ENCODE assay signal across 8 cellular contexts in the genomic region with DNA sequence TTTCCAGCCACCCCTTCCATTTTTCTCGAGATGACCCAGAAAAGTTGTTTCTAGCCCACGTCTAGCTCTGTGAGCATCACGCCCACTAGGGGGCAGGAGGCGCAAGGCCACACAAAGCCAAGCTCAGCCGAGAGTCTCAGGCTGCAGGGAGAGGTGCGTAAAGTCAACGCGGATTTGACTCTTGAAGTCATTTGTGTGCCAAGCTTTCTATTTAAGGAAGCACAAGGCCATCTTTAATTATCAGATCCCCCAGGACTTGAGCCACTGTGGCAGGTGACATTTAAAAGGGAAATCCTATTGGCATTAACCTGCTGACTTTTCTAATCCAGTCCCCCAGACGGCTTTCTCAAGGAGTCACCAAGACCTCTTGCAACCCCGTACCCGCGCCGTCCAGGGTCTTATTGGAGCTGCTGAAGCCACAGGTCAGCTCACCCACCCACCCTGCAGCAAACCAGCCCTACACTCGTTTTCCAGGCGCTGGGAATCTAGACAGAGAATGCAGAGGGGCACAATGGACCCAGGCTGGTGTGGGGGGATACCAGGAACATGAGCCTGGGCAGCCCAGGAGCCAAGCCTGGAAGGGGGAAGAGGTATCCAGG.
DNase-seq lines count a peak whose midpoint lies in the region; ATAC-seq and TF ChIP-seq lines count a peak whose summit lies in the region.

No MANE protein-coding gene starts in this region.

- H2AFZ ChIP-seq in neural progenitor cell (replicated peaks) = no peak overlapping the region

- TF ChIP-seq CTCF in LNCAP (IDR thresholded peaks at IDR 0.05) (peak; percentile 92), RWPE2 (IDR thresholded peaks at IDR 0.05; ENCODE audit: poor library complexity, severe bottlenecking) (peak; percentile 93), fibroblast of pulmonary artery (IDR thresholded peaks at IDR 0.05; ENCODE audit: low read length, missing control alignments) (peak; percentile 98), neural progenitor cell (IDR thresholded peaks at IDR 0.05) (peak; percentile 96)

- H4K20me1 ChIP-seq in neural progenitor cell (ENCODE audit: low read depth) = no peaks in the 10 kb centered on the region

- H3K27me3 ChIP-seq in RWPE2 (ENCODE audit: insufficient read depth, poor library complexity, severe bottlenecking) (no peaks in the 10 kb centered on the region), neural progenitor cell (no peaks in the 10 kb centered on the region)

- H3K36me3 ChIP-seq in RWPE2 (ENCODE audit: low read depth) (no peaks in the 10 kb centered on the region), neural progenitor cell (no peaks in the 10 kb centered on the region)

- H3K4me1 ChIP-seq in RWPE2 (ENCODE audit: insufficient read depth, poor library complexity, severe bottlenecking) (peaks cover 4% of the 10 kb centered on the region), neural progenitor cell (no peaks in the 10 kb centered on the region)

- H3K4me3 ChIP-seq in RWPE2 (ENCODE audit: severe bottlenecking) (no peak overlapping the region), fibroblast of pulmonary artery (replicated peaks; ENCODE audit: low read depth, low read length) (no peak overlapping the region), neural progenitor cell (no peak overlapping the region)

- DNase-seq in AG08395 (ENCODE audit: low spot score) = peak; percentile 84
- DNase-seq in RWPE2 (ENCODE audit: low spot score) = no peak
- peak; percentile 67 to 71 for DNase-seq in activated T-helper 1 cell treated with anti-CD3 and anti-CD28 coated beads, Interleukin-2, amount 50 U/mL, for 16 hours (ENCODE audit: low read depth in 1 of 2, low spot score in 1 of 2)
- peak; percentile 91 for DNase-seq in fibroblast of pulmonary artery (ENCODE audit: low read depth)
- DNase-seq in neural progenitor cell (ENCODE audit: low spot score) = peak; percentile 92
- DNase-seq in stimulated activated naive CD8-positive, alpha-beta T cell treated with anti-CD3 and anti-CD28 coated beads, Interleukin-15, Interleukin-2, amounts not matched to agents 100 U/mL and 50 U/mL, for 24 hours = peak; percentile 86

- ATAC-seq in GM19023 (IDR thresholded peaks at IDR 0.05; ENCODE audit: unreplicated experiment) = peak; percentile 41
- peak; percentile 84 for ATAC-seq in RWPE2 (ENCODE audit: low read depth)
- peak; percentile 64 for ATAC-seq in stimulated activated naive CD8-positive, alpha-beta T cell treated with anti-CD3 and anti-CD28 coated beads, Interleukin-15, Interleukin-2, amounts not matched to agents 100 U/mL and 50 U/mL, for 24 hours

- no peaks in the 10 kb centered on the region for H3K36me3 Mint-ChIP-seq in neural progenitor cell

- H3K27ac Mint-ChIP-seq in neural progenitor cell = no peak overlapping the region

- H3K9ac ChIP-seq in neural progenitor cell = no peak overlapping the region

- H3K9me3 Mint-ChIP-seq in neural progenitor cell = no peaks in the 10 kb centered on the region

- H3K4me3 Mint-ChIP-seq in neural progenitor cell = no peak overlapping the region

- H3F3A ChIP-seq in neural progenitor cell (ENCODE audit: low read depth) = no peaks in the 10 kb centered on the region

- no peaks in the 10 kb centered on the region for H3K9me3 ChIP-seq in RWPE2 (ENCODE audit: severe bottlenecking)
- H3K9me3 ChIP-seq in neural progenitor cell (ENCODE audit: low read depth) = no peaks in the 10 kb centered on the region

- no peaks in the 10 kb centered on the region for H3K79me2 ChIP-seq in neural progenitor cell (ENCODE audit: low read depth)

- peaks cover 4% of the 10 kb centered on the region for H3K27me3 Mint-ChIP-seq in neural progenitor cell (ENCODE audit: insufficient read depth, low read depth)

- H3K4me1 Mint-ChIP-seq in neural progenitor cell = peaks cover 2% of the 10 kb centered on the region

- H3K27ac ChIP-seq in RWPE2 (ENCODE audit: poor library complexity, severe bottlenecking) (no peak overlapping the region), neural progenitor cell (no peak overlapping the region)

- no peak overlapping the region for H3K4me2 ChIP-seq in neural progenitor cell
